Comparison of ENCODE assay signal across 10 cellular contexts in genomic region chr1:228100822-228101613, GRCh38. TPM values are rescaled to one million over a fixed set of nuclear protein-coding genes. Genes with fewer than 3 reads are reported as not detected.
A peak's percentile ranks its signal among the peaks of the same experiment; 100 is the strongest.
DNase-seq lines count a peak whose midpoint lies in the region; ATAC-seq, FAIRE-seq and TF ChIP-seq lines count a peak whose summit lies in the region.
"Had no signal": no experiment of that assay in that cellular context is flagged by ENCODE, and none has a peak within 500 bp of the region (broad histone marks: within the 10 kb centered on the region; RNA-seq: fewer than 3 reads in every experiment).

No MANE protein-coding gene starts in this region.

- 94% methylated on average over 12 of the region's 12 CpGs for WGBS in mesenchymal stem cell

- H3K27ac ChIP-seq in AG04450 (ENCODE audit: low read depth, low read length) (peak overlapping the region; percentile 31), mesenchymal stem cell (ENCODE audit: low read length, poor library complexity, severe bottlenecking) (no peak overlapping the region)

- ATAC-seq in activated T-cell treated with anti-CD3 and anti-CD28 coated beads, Interleukin-2, amount 50 U/mL, for 72 hours (replicated peaks in 1 of 2): no peak
- no peak for ATAC-seq in GM19023 (IDR thresholded peaks at IDR 0.05; ENCODE audit: unreplicated experiment)
- ATAC-seq in esophagus mucosa: no peak
- ATAC-seq in GM19397 (IDR thresholded peaks at IDR 0.05; ENCODE audit: unreplicated experiment): no peak

- H2BK5ac ChIP-seq in mesenchymal stem cell (ENCODE audit: low read depth, low read length, poor library complexity, severe bottlenecking): no peak overlapping the region

- peak overlapping the region; percentile 73 to 94 for H3K4me3 Mint-ChIP-seq in activated T-cell treated with anti-CD3 and anti-CD28 coated beads, Interleukin-2, amount 50 U/mL, for 72 hours

- no peak overlapping the region for H2BK12ac ChIP-seq in mesenchymal stem cell (ENCODE audit: low read length in 2 of 2)

- no peaks in the 10 kb centered on the region for H3K9me3 Mint-ChIP-seq in activated T-cell treated with anti-CD3 and anti-CD28 coated beads, Interleukin-2, amount 50 U/mL, for 72 hours

- no peak overlapping the region for H4K91ac ChIP-seq in mesenchymal stem cell (ENCODE audit: low read length)

- no peaks in the 10 kb centered on the region for H3K27me3 Mint-ChIP-seq in activated T-cell treated with anti-CD3 and anti-CD28 coated beads, Interleukin-2, amount 50 U/mL, for 72 hours (ENCODE audit: low read depth)

- no peak overlapping the region for H3K4me3 ChIP-seq in AG04450 (ENCODE audit: low read depth, low read length)
- H3K4me3 ChIP-seq in mesenchymal stem cell (ENCODE audit: insufficient read depth in 1 of 2, low read depth in 1 of 2, low read length in 2 of 2): peak overlapping the region in 1 of 2 experiments; percentile 92

- H3K4me1 Mint-ChIP-seq in activated T-cell treated with anti-CD3 and anti-CD28 coated beads, Interleukin-2, amount 50 U/mL, for 72 hours (ENCODE audit: low read depth): peaks cover 44% of the 10 kb centered on the region

- H3K27me3 ChIP-seq in AG04450 (ENCODE audit: control insufficient read depth, insufficient read depth, low read length): no peaks in the 10 kb centered on the region
- no peaks in the 10 kb centered on the region for H3K27me3 ChIP-seq in mesenchymal stem cell (ENCODE audit: control insufficient read depth in 1 of 2, insufficient read depth in 1 of 2, low read length in 2 of 2)
- H3K27me3 ChIP-seq: adrenal gland had no signal

- no peak overlapping the region for H2BK15ac ChIP-seq in mesenchymal stem cell (ENCODE audit: low read depth, poor library complexity, severe bottlenecking)

- no peak overlapping the region for H3K14ac ChIP-seq in mesenchymal stem cell (ENCODE audit: low read length in 2 of 2)

- no peak overlapping the region for H3K4me2 ChIP-seq in mesenchymal stem cell (ENCODE audit: low read length, poor library complexity, severe bottlenecking)

- H3K4me1 ChIP-seq in mesenchymal stem cell (ENCODE audit: control insufficient read depth, insufficient read depth, low read depth, low read length): peaks cover 25% of the 10 kb centered on the region

- peaks cover 9% of the 10 kb centered on the region for H3K79me1 ChIP-seq in mesenchymal stem cell (replicated peaks; ENCODE audit: low read length, poor library complexity, severe bottlenecking)

- H3K9me3 ChIP-seq in AG04450 (ENCODE audit: control insufficient read depth, insufficient read depth, low read length): no peaks in the 10 kb centered on the region; the same call in 1 of the 2 replicates
- no peaks in the 10 kb centered on the region for H3K9me3 ChIP-seq in mesenchymal stem cell (ENCODE audit: control insufficient read depth, low read length)
- H3K9me3 ChIP-seq: adrenal gland had no signal

- peaks cover 61 to 70% of the 10 kb centered on the region in 2 experiments for H3K36me3 ChIP-seq in mesenchymal stem cell (ENCODE audit: control insufficient read depth in 1 of 2, insufficient read depth in 2 of 2, low read depth in 1 of 2, low read length in 2 of 2)

- POLR2A ChIA-PET in AG04450 (lab: Yijun Ruan, JAX): interaction anchor here (1.1 kb wide), 1 partner anchor 17 kb away, joined by 5 read pairs; no protein-coding TSS in a partner anchor

- DNase-seq in AG04450 (ENCODE audit: low read depth, low spot score) (no peak), GM19239 (ENCODE audit: insufficient read length, low spot score) (no peak), mesenchymal stem cell (no peak), HCEC 1CT (no peak)
- no peak for DNase-seq in activated T-cell treated with anti-CD3 and anti-CD28 coated beads, Interleukin-2, amount 50 U/mL, for 72 hours
- DNase-seq: stimulated activated CD4-positive, alpha-beta T cell treated with anti-CD3 and anti-CD28 coated beads, Interleukin-4, amount 100 ng/mL, for 4 hours had no signal

- peaks cover 0 to 10% of the 10 kb centered on the region in 2 donors for H3K36me3 Mint-ChIP-seq in activated T-cell treated with anti-CD3 and anti-CD28 coated beads, Interleukin-2, amount 50 U/mL, for 72 hours (ENCODE audit: insufficient read depth in 2 of 2)

- H2AK5ac ChIP-seq in mesenchymal stem cell (ENCODE audit: low read length, severe bottlenecking): no peak overlapping the region

- H3K23ac ChIP-seq in mesenchymal stem cell (ENCODE audit: low read length in 2 of 2): no peak overlapping the region

- H2BK120ac ChIP-seq in mesenchymal stem cell (ENCODE audit: low read depth, low read length): no peak overlapping the region

- H3K18ac ChIP-seq in mesenchymal stem cell (ENCODE audit: low read depth in 1 of 2, low read length in 2 of 2): no peak overlapping the region

- TF ChIP-seq CTCF in AG04450 (IDR thresholded peaks at IDR 0.05; ENCODE audit: low read depth, low read length): no peak

- no peak overlapping the region for H4K8ac ChIP-seq in mesenchymal stem cell (ENCODE audit: low read length)

- CTCF ChIA-PET in AG04450 (lab: Charles Lee): no interaction called here

- H3K4ac ChIP-seq in mesenchymal stem cell (ENCODE audit: low read depth in 1 of 2, low read length in 2 of 2): no peak overlapping the region

- FAIRE-seq in GM19239 (lab: Jason Lieb, UNC): peak; percentile 40

- H2AFZ ChIP-seq in mesenchymal stem cell (ENCODE audit: low read depth, low read length): no peak overlapping the region

- H3K9ac ChIP-seq in mesenchymal stem cell (ENCODE audit: low read length): peak overlapping the region; percentile 86

- peak overlapping the region; percentile 23 for H3K27ac Mint-ChIP-seq in activated T-cell treated with anti-CD3 and anti-CD28 coated beads, Interleukin-2, amount 50 U/mL, for 72 hours

RNA-seq across cellular contexts. Expression of gene C1orf35, which starts 2.1 kb away (rescaled TPM):
- 3.6 and 4.4 TPM in 2 replicates for polyA plus RNA-seq in AG04450 (2011; rRNA removed)
- 0.51 and 0.70 TPM in 2 replicates for polyA minus RNA-seq in AG04450 (2011; rRNA and poly(A)+ RNA removed)
- total RNA-seq in activated T-cell treated with anti-CD3 and anti-CD28 coated beads, Interleukin-2, amount 50 U/mL, for 72 hours: 10 to 100 TPM; 18.2 to 27.3 TPM
- 10.8 TPM for polyA plus RNA-seq in mesenchymal stem cell (2013, experiment 1 of 2)
- 11.6 TPM for polyA plus RNA-seq in mesenchymal stem cell (2013, experiment 2 of 2)
- total RNA-seq in esophagus mucosa: 13.9 TPM

RNA-seq across cellular contexts. Expression of gene MRPL55, which starts 8.1 kb away (rescaled TPM):
- polyA plus RNA-seq in AG04450 (2011; rRNA removed): 33.4 and 52.9 TPM in 2 replicates
- polyA minus RNA-seq in AG04450 (2011; rRNA and poly(A)+ RNA removed): 11.7 and 13.5 TPM in 2 replicates
- 10 to 100 TPM; 36.1 to 36.7 TPM for total RNA-seq in activated T-cell treated with anti-CD3 and anti-CD28 coated beads, Interleukin-2, amount 50 U/mL, for 72 hours
- 49.1 TPM for polyA plus RNA-seq in mesenchymal stem cell (2013, experiment 1 of 2)
- 50.1 TPM for polyA plus RNA-seq in mesenchymal stem cell (2013, experiment 2 of 2)
- total RNA-seq in esophagus mucosa: 29.0 TPM

RNA-seq across cellular contexts. Expression of gene ARF1, which starts 18.5 kb away (rescaled TPM):
- 445 and 528 TPM in 2 replicates for polyA plus RNA-seq in AG04450 (2011; rRNA removed)
- 703 and 979 TPM in 2 replicates for polyA minus RNA-seq in AG04450 (2011; rRNA and poly(A)+ RNA removed)
- 100 to 1,000 TPM; 327 to 369 TPM for total RNA-seq in activated T-cell treated with anti-CD3 and anti-CD28 coated beads, Interleukin-2, amount 50 U/mL, for 72 hours
- polyA plus RNA-seq in mesenchymal stem cell (2013, experiment 1 of 2): 366 TPM
- 367 TPM for polyA plus RNA-seq in mesenchymal stem cell (2013, experiment 2 of 2)
- total RNA-seq in esophagus mucosa: 273 TPM

RNA-seq across cellular contexts. Expression of gene GUK1, which starts 39.1 kb away (rescaled TPM):
- polyA plus RNA-seq in AG04450 (2011; rRNA removed): 177 and 230 TPM in 2 replicates
- 59.6 and 84.3 TPM in 2 replicates for polyA minus RNA-seq in AG04450 (2011; rRNA and poly(A)+ RNA removed)
- total RNA-seq in activated T-cell treated with anti-CD3 and anti-CD28 coated beads, Interleukin-2, amount 50 U/mL, for 72 hours: 100 to 1,000 TPM; 130 to 148 TPM
- polyA plus RNA-seq in mesenchymal stem cell (2013, experiment 1 of 2): 218 TPM
- 225 TPM for polyA plus RNA-seq in mesenchymal stem cell (2013, experiment 2 of 2)
- total RNA-seq in esophagus mucosa: 241 TPM

RNA-seq across cellular contexts. Expression of gene GJC2, which starts 48.7 kb away (rescaled TPM):
- 1.2 and 1.8 TPM in 2 replicates for polyA plus RNA-seq in AG04450 (2011; rRNA removed)
- polyA minus RNA-seq in AG04450 (2011; rRNA and poly(A)+ RNA removed): 0.69 and 0.91 TPM in 2 replicates
- total RNA-seq in activated T-cell treated with anti-CD3 and anti-CD28 coated beads, Interleukin-2, amount 50 U/mL, for 72 hours: under 1 TPM; 0.77 to 0.93 TPM
- polyA plus RNA-seq in mesenchymal stem cell (2013, experiment 1 of 2): 0.33 TPM
- 0.37 TPM for polyA plus RNA-seq in mesenchymal stem cell (2013, experiment 2 of 2)
- 0.44 TPM for total RNA-seq in esophagus mucosa
